Comparison of ENCODE assay signal across 18 cellular contexts in genomic region chr12:123889000-123889399, GRCh38.
A peak's percentile ranks its signal among the peaks of the same experiment; 100 is the strongest.
DNase-seq lines count a peak whose midpoint lies in the region; ATAC-seq, FAIRE-seq and TF ChIP-seq lines count a peak whose summit lies in the region.
"Had no signal": no experiment of that assay in that cellular context is flagged by ENCODE, and none has a peak within 500 bp of the region (broad histone marks: within the 10 kb centered on the region; RNA-seq: fewer than 3 reads in every experiment).

No MANE protein-coding gene starts in this region.

- FAIRE-seq in K562 (lab: Jason Lieb, UNC): no peak
- FAIRE-seq: GM18507, RCC 7860 had no signal

- whole genome bisulfite sequencing in K562 (ENCODE audit: insufficient coverage, low coverage, missing lambda C conversion rate): 6% methylated on average over 12 of the region's 12 CpGs

- H3K9me1 ChIP-seq in K562 (ENCODE audit: control insufficient read depth, insufficient read depth, low read length): no peaks in the 10 kb centered on the region

- H3K9me3 ChIP-seq in K562 (replicated peaks; ENCODE audit: control insufficient read depth, insufficient read depth, low read depth, low read length): no peaks in the 10 kb centered on the region
- H3K9me3 ChIP-seq: Caco-2, HAP-1 had no signal

- no TSS peak for BruUV-seq in K562 (replicated peaks; lab: Mats Ljungman, UMichigan)

- ATAC-seq in K562 (no peak), GM21515 (IDR thresholded peaks at IDR 0.05; ENCODE audit: unreplicated experiment) (no peak), HG03175 (IDR thresholded peaks at IDR 0.05; ENCODE audit: unreplicated experiment) (no peak), HG03280 (IDR thresholded peaks at IDR 0.05; ENCODE audit: unreplicated experiment) (no peak)

- no peak for TF ChIP-seq CTCF in K562 (IDR thresholded peaks at IDR 0.05 in 2 of 3, conservative IDR thresholded peaks at IDR 0.05 in 1 of 3; ENCODE audit: insufficient read depth in 2 of 3, low read depth in 1 of 3, low read length in 3 of 3)
- TF ChIP-seq CTCF in GM13976 (IDR thresholded peaks at IDR 0.05; ENCODE audit: borderline replicate concordance, control extremely low read depth, extremely low read depth, insufficient read depth, missing control alignments): no peak

- TF ChIP-seq EP300 in K562 (IDR thresholded peaks at IDR 0.05; ENCODE audit: low read length): no peak

- H3K4me1 ChIP-seq in K562 (replicated peaks in 1 of 2; ENCODE audit: control insufficient read depth in 2 of 2, insufficient read depth in 2 of 2, low read length in 2 of 2): peaks cover 0 to 3% of the 10 kb centered on the region in 2 experiments; a peak in 2 of 5 replicates
- H3K4me1 ChIP-seq: Caco-2 had no signal

- no peaks in the 10 kb centered on the region for H3K36me3 ChIP-seq in K562 (ENCODE audit: control insufficient read depth, insufficient read depth, low read length)
- H3K36me3 ChIP-seq: HAP-1 had no signal

- peaks cover 66 to 85% of the 10 kb centered on the region in 2 experiments for H3K27me3 ChIP-seq in K562 (ENCODE audit: control insufficient read depth in 2 of 2, insufficient read depth in 2 of 2, low read length in 2 of 2)

- no peak for TF ChIP-seq POLR2A in K562 (conservative IDR thresholded peaks at IDR 0.05)

- H3K4me3 ChIP-seq in K562: no peak overlapping the region
- H3K4me3 ChIP-seq: HAP-1 had no signal

- H2AFZ ChIP-seq in K562 (ENCODE audit: low read depth, low read length): no peak overlapping the region

- peak; percentile 19 for DNase-seq in SKM-1 treated with dmso at 0.1 percent for 144 hours (lab: John Stamatoyannopoulos, UW; ENCODE audit: unreplicated experiment)
- no peak for DNase-seq in SKM-1 (lab: John Stamatoyannopoulos, UW; ENCODE audit: unreplicated experiment)
- peak; percentile 70 for DNase-seq in NCI-H2171 (lab: John Stamatoyannopoulos, UW)
- DNase-seq in K562 (ENCODE audit: extremely low read depth in 1 of 4, low spot score in 3 of 4): no peak
- no peak for DNase-seq in GM13976 (ENCODE audit: low spot score)
- DNase-seq: 8988T, Caco-2, NCI-H1048, NCI-H146, NCI-H446, NCI-H748 treated with DMSO at 0.1 percent for 48 hours, SHP77 treated with DMSO at 0.1 percent for 48 hours had no signal

- CTCF ChIA-PET in K562 (lab: Yijun Ruan, JAX; ENCODE audit: low intra/inter-chr PET ratio): no interaction called here

- no peaks in the 10 kb centered on the region for H3K79me2 ChIP-seq in K562 (ENCODE audit: control insufficient read depth, insufficient read depth, low read length)

- POLR2A ChIA-PET in K562 (lab: Yijun Ruan, JAX): no interaction called here

- intact Hi-C loops in K562 (cut with micrococcal nuclease): no loop called here

- no peak for TF ChIP-seq RAD21 in K562 (CRISPR knock-in tag; conservative IDR thresholded peaks at IDR 0.05 in 1 of 2, IDR thresholded peaks at IDR 0.05 in 1 of 2)

- no peak overlapping the region for H3K9ac ChIP-seq in K562 (ENCODE audit: insufficient read depth in 1 of 2, low read depth in 2 of 2, low read length in 2 of 2)

- H3K27ac ChIP-seq in K562 (ENCODE audit: extremely low read depth, low read depth, low read length): no peak overlapping the region

- in situ Hi-C loops in K562 (cut with MboI): no loop called here
- in situ Hi-C loops in GM13976 (cut with MboI; ENCODE audit: low sequenced_read_pairs, unreplicated experiment): no loop called here

- no peak overlapping the region for H3K4me2 ChIP-seq in K562 (ENCODE audit: insufficient read depth, low read length)

- H4K20me1 ChIP-seq in K562 (replicated peaks; ENCODE audit: control insufficient read depth, insufficient read depth, low read length): peaks cover 8% of the 10 kb centered on the region

TF ChIP-seq in K562, 482 proteins besides CTCF, POLR2A, EP300 and RAD21:
- TF ChIP-seq MEIS2 (IDR thresholded peaks at IDR 0.05; ENCODE audit: partially characterized antibody) (no peak), CAMTA2 (CRISPR knock-in tag; conservative IDR thresholded peaks at IDR 0.05) (no peak), CEBPB (tag; IDR thresholded peaks at IDR 0.05) (peak; percentile 59; the same call in 1 of the 2 replicates), E2F6 (IDR thresholded peaks at IDR 0.05; ENCODE audit: borderline replicate concordance in 1 of 2, extremely low read depth in 1 of 2, insufficient read depth in 1 of 2, insufficient read length in 1 of 2, low read depth in 1 of 2, low read length in 1 of 2, poor library complexity in 1 of 2, severe bottlenecking in 1 of 2) (no peak), CEBPG (CRISPR knock-in tag; IDR thresholded peaks at IDR 0.05) (no peak; the same call in 1 of the 2 replicates), CEBPG (tag; conservative IDR thresholded peaks at IDR 0.05 in 1 of 2, IDR thresholded peaks at IDR 0.05 in 1 of 2) (0 out of 4 replicates have a peak, but pooled peaks of 1 of the 2 experiments have one; percentile 40), PATZ1 (CRISPR knock-in tag; IDR thresholded peaks at IDR 0.05; ENCODE audit: borderline replicate concordance) (no peak), TRIM24 (IDR thresholded peaks at IDR 0.05) (no peak), CCNT2 (IDR thresholded peaks at IDR 0.05; ENCODE audit: borderline replicate concordance, extremely low read depth, insufficient read length, low read depth, low read length) (no peak), NCOA4 (IDR thresholded peaks at IDR 0.05; ENCODE audit: partially characterized antibody) (no peak)
- TF ChIP-seq, protein P1, sequence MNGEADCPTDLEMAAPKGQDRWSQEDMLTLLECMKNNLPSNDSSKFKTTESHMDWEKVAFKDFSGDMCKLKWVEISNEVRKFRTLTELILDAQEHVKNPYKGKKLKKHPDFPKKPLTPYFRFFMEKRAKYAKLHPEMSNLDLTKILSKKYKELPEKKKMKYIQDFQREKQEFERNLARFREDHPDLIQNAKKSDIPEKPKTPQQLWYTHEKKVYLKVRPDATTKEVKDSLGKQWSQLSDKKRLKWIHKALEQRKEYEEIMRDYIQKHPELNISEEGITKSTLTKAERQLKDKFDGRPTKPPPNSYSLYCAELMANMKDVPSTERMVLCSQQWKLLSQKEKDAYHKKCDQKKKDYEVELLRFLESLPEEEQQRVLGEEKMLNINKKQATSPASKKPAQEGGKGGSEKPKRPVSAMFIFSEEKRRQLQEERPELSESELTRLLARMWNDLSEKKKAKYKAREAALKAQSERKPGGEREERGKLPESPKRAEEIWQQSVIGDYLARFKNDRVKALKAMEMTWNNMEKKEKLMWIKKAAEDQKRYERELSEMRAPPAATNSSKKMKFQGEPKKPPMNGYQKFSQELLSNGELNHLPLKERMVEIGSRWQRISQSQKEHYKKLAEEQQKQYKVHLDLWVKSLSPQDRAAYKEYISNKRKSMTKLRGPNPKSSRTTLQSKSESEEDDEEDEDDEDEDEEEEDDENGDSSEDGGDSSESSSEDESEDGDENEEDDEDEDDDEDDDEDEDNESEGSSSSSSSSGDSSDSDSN (IDR thresholded peaks at IDR 0.05; ENCODE audit: borderline replicate concordance in 1 of 2, low read depth in 2 of 2, low read length in 2 of 2): no peak
- TF ChIP-seq, protein P2, sequence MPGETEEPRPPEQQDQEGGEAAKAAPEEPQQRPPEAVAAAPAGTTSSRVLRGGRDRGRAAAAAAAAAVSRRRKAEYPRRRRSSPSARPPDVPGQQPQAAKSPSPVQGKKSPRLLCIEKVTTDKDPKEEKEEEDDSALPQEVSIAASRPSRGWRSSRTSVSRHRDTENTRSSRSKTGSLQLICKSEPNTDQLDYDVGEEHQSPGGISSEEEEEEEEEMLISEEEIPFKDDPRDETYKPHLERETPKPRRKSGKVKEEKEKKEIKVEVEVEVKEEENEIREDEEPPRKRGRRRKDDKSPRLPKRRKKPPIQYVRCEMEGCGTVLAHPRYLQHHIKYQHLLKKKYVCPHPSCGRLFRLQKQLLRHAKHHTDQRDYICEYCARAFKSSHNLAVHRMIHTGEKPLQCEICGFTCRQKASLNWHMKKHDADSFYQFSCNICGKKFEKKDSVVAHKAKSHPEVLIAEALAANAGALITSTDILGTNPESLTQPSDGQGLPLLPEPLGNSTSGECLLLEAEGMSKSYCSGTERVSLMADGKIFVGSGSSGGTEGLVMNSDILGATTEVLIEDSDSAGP (CRISPR knock-in tag; IDR thresholded peaks at IDR 0.05): no peak
- TF ChIP-seq, protein P3, sequence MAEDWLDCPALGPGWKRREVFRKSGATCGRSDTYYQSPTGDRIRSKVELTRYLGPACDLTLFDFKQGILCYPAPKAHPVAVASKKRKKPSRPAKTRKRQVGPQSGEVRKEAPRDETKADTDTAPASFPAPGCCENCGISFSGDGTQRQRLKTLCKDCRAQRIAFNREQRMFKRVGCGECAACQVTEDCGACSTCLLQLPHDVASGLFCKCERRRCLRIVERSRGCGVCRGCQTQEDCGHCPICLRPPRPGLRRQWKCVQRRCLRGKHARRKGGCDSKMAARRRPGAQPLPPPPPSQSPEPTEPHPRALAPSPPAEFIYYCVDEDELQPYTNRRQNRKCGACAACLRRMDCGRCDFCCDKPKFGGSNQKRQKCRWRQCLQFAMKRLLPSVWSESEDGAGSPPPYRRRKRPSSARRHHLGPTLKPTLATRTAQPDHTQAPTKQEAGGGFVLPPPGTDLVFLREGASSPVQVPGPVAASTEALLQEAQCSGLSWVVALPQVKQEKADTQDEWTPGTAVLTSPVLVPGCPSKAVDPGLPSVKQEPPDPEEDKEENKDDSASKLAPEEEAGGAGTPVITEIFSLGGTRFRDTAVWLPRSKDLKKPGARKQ (CRISPR knock-in tag; IDR thresholded peaks at IDR 0.05): no peak

Comparison
In these comparisons a context has a peak if more than half of its experiments do, and no peak if none do; other contexts are left out.
1. DNase-seq: peak in SKM-1 treated with dmso at 0.1 percent for 144 hours (single experiment) and NCI-H2171 (single experiment); none in SKM-1 (single experiment), K562 (0 of 4) and GM13976 (single experiment).